In genomic region chr5:170865622-170866021, GRCh38 we compare ENCODE assay signal across 18 cellular contexts. TPM values are rescaled to one million over a fixed set of nuclear protein-coding genes. Genes with fewer than 3 reads are reported as not detected.
DNase-seq lines count a peak whose midpoint lies in the region; ATAC-seq, FAIRE-seq and TF ChIP-seq lines count a peak whose summit lies in the region.
"Had no signal": no experiment of that assay in that cellular context is flagged by ENCODE, and none has a peak within 500 bp of the region (broad histone marks: within the 10 kb centered on the region; RNA-seq: fewer than 3 reads in every experiment).

No MANE protein-coding gene starts in this region.

- H3K9ac ChIP-seq in GM12878 (ENCODE audit: control insufficient read depth, insufficient read depth, low read length) = no peak overlapping the region

- TF ChIP-seq EP300 in GM12878 (IDR thresholded peaks at IDR 0.05; ENCODE audit: borderline replicate concordance in 1 of 2, control insufficient read depth in 1 of 2, low read depth in 2 of 2, low read length in 2 of 2) = no peak

- BruUV-seq in GM12878 (replicated peaks; lab: Mats Ljungman, UMichigan) = no TSS peak

- RAD21 ChIA-PET in GM12878 (lab: Charles Lee; ENCODE audit: unreplicated experiment) = no interaction called here

- in situ Hi-C loops in GM12878 (cut with MboI) = no loop called here

- 0% methylated on average over 1 of the region's 1 CpG for WGBS in GM12878 (ENCODE audit: insufficient coverage, insufficient replicate concordance, low lambda C conversion rate, missing lambda C conversion rate)
- WGBS in psoas muscle, 3 donors = 80 to 100% (median 87%) methylated on average over 1 of the region's 1 CpG

- H3K27me3 ChIP-seq in GM12878 (replicated peaks in 1 of 2; ENCODE audit: control insufficient read depth in 2 of 2, insufficient read depth in 2 of 2, low read length in 1 of 2) (no peaks in the 10 kb centered on the region; a peak in 1 of 4 replicates), psoas muscle (ENCODE audit: insufficient read depth in 3 of 3, low read length in 2 of 3) (peaks cover 0 to 12% (median 7%) of the 10 kb centered on the region in 3 donors)

- no peak overlapping the region for H2AFZ ChIP-seq in GM12878 (ENCODE audit: control insufficient read depth, low read depth, low read length)

- no peak for TF ChIP-seq POLR2A in GM12878 (IDR thresholded peaks at IDR 0.05; ENCODE audit: low read depth, low read length)

- intact Hi-C loops in GM12878 (cut with micrococcal nuclease; ENCODE audit: unreplicated experiment) (no loop called here), psoas muscle (cut with DNase I) (no loop called here)

- H3K4me2 ChIP-seq in GM12878 (ENCODE audit: control insufficient read depth, insufficient read depth) = no peak overlapping the region

- CTCF ChIA-PET in GM12878 (lab: Yijun Ruan, JAX) = no interaction called here

- SMC1A ChIA-PET in GM12878 (lab: Charles Lee; ENCODE audit: uncharacterized antibody, unreplicated experiment) = interaction anchor here (1.3 kb wide), 1 partner anchor 24 kb away, joined by 4 read pairs; no protein-coding TSS in a partner anchor

- no peak for TF ChIP-seq CTCF in GM12878 (IDR thresholded peaks at IDR 0.05 in 2 of 3, conservative IDR thresholded peaks at IDR 0.05 in 1 of 3; ENCODE audit: control insufficient read depth in 2 of 3, extremely low read depth in 1 of 3, insufficient read depth in 1 of 3, low read depth in 3 of 3, low read length in 3 of 3)
- no peak for TF ChIP-seq CTCF in psoas muscle (IDR thresholded peaks at IDR 0.05)

- H3K4me3 ChIP-seq in GM12878 = no peak overlapping the region
- H3K4me3 ChIP-seq in psoas muscle = no peak overlapping the region
- H3K4me3 ChIP-seq: SK-N-MC, upper lobe of left lung had no signal

- H3K9me3 ChIP-seq in GM12878 (replicated peaks; ENCODE audit: control insufficient read depth, insufficient read depth, low read length) (peaks cover 3% of the 10 kb centered on the region; the same call in 2 of the 3 replicates), psoas muscle (no peaks in the 10 kb centered on the region)

- DNase-seq in GM12878 (ENCODE audit: low read depth, low spot score) (peak; percentile 26), SIG-M5 treated with dmso at 0.1 percent for 504 hours (lab: John Stamatoyannopoulos, UW; ENCODE audit: unreplicated experiment) (no peak), COLO668 (lab: John Stamatoyannopoulos, UW; ENCODE audit: unreplicated experiment) (no peak), psoas muscle (no peak)
- DNase-seq: activated CD4-positive, alpha-beta T cell treated with anti-CD3 and anti-CD28 coated beads, Interleukin-2, amount 50 U/mL, for 48 hours; activated T-cell treated with anti-CD3 and anti-CD28 coated beads, Interleukin-2, amount 50 U/mL, for 72 hours; central memory CD4-positive, alpha-beta T cell; effector memory CD8-positive, alpha-beta T cell; left cardiac atrium; NCI-H146; NCI-H446 treated with DMSO at 0.1 percent for 48 hours; nucleus accumbens; stimulated activated CD4-positive, alpha-beta T cell treated with anti-CD3 and anti-CD28 coated beads, Interleukin-4, amount 100 ng/mL, for 4 hours had no signal

- TF ChIP-seq RAD21 in GM12878 (IDR thresholded peaks at IDR 0.05; ENCODE audit: insufficient read depth, low read depth, low read length) = no peak

- H3K27ac ChIP-seq in GM12878 (ENCODE audit: control insufficient read depth, insufficient read depth) = no peak overlapping the region
- H3K27ac ChIP-seq in psoas muscle = no peak overlapping the region
- H3K27ac ChIP-seq: SK-N-MC, upper lobe of left lung had no signal

- peak; percentile 27 for FAIRE-seq in GM12878 (lab: Jason Lieb, UNC)

- H4K20me1 ChIP-seq in GM12878 (ENCODE audit: control insufficient read depth, insufficient read depth) = no peaks in the 10 kb centered on the region

- ATAC-seq in GM18867 (IDR thresholded peaks at IDR 0.05; ENCODE audit: unreplicated experiment) = peak; percentile 74
- ATAC-seq in GM21528 (IDR thresholded peaks at IDR 0.05; ENCODE audit: low FRiP score, unreplicated experiment) = peak; percentile 55
- peak; percentile 64 for ATAC-seq in HG03045 (IDR thresholded peaks at IDR 0.05; ENCODE audit: unreplicated experiment)
- peak; percentile 94 for ATAC-seq in GM12878
- ATAC-seq in psoas muscle = no peak
- ATAC-seq: effector memory CD8-positive, alpha-beta T cell; left cardiac atrium had no signal

- H3K36me3 ChIP-seq in GM12878 (ENCODE audit: control insufficient read depth in 2 of 2, insufficient read depth in 2 of 2, low read length in 1 of 2) (no peaks in the 10 kb centered on the region), psoas muscle (ENCODE audit: insufficient read depth in 1 of 2, low read depth in 1 of 2) (no peaks in the 10 kb centered on the region)
- H3K36me3 ChIP-seq: upper lobe of left lung had no signal

- no peaks in the 10 kb centered on the region for H3K79me2 ChIP-seq in GM12878 (ENCODE audit: control insufficient read depth, insufficient read depth, low read length)

- no peaks in the 10 kb centered on the region for H3K4me1 ChIP-seq in GM12878 (ENCODE audit: control insufficient read depth, insufficient read depth, low read length)
- no peaks in the 10 kb centered on the region for H3K4me1 ChIP-seq in psoas muscle

- POLR2A ChIA-PET in GM12878 (lab: Charles Lee) = no interaction called here

TF ChIP-seq in GM12878, 131 proteins besides CTCF, POLR2A, EP300 and RAD21:
- TF ChIP-seq MAX (IDR thresholded peaks at IDR 0.05; ENCODE audit: low read depth, low read length) = no peak
- TF ChIP-seq NFXL1 (IDR thresholded peaks at IDR 0.05; ENCODE audit: borderline replicate concordance) = no peak
- TF ChIP-seq DPF2 (IDR thresholded peaks at IDR 0.05) = 0 out of 2 replicates have a peak, but pooled peaks have one; percentile 45
- TF ChIP-seq BCL11A (IDR thresholded peaks at IDR 0.05; ENCODE audit: low read depth, low read length) = 0 out of 2 replicates have a peak, but pooled peaks have one; percentile 18
- peak; percentile 51 for TF ChIP-seq IKZF1 (conservative IDR thresholded peaks at IDR 0.05)
- TF ChIP-seq IKZF2 (IDR thresholded peaks at IDR 0.05) = 0 out of 4 replicates have a peak, but pooled peaks of 1 of the 2 experiments have one; percentile 42
- TF ChIP-seq MTA2 (IDR thresholded peaks at IDR 0.05; ENCODE audit: low read depth) = peak; percentile 35; the same call in 1 of the 2 replicates
- no peak for TF ChIP-seq ZNF622 (IDR thresholded peaks at IDR 0.05)
- peak; percentile 67 for TF ChIP-seq NR2F1 (conservative IDR thresholded peaks at IDR 0.05)

RNA-seq across cellular contexts. Expression of gene RANBP17, which starts 3.8 kb away (rescaled TPM):
- not detected in 2 replicates for total RNA-seq in GM12878 (2013; cell fraction: nucleolus; rRNA removed)
- total RNA-seq in GM12878 (2014; rRNA removed) (not detected in 2 replicates), GM12878 (2014; rRNA removed; fragmentation: Illumina TruSeq; extraction: Trizol) (not detected in 2 replicates), GM12878 (2021) (0.10 TPM in 1 of 2 replicates, not detected in the other), psoas muscle (1 to 10 TPM; 1.0 to 3.2 (median 1.3) TPM)
- polyA plus RNA-seq in GM12878 (2011; ENCODE audit: low read depth) = not detected
- polyA plus RNA-seq in GM12878 (2011; rRNA removed) (not detected in 2 replicates), GM12878 (2014; fragmentation: Illumina TruSeq; extraction: Trizol) (not detected in 2 replicates), GM12878 (2014; fragmentation: Nextera tagmentation; extraction: Ambion mirVana) (not detected), GM12878 (2014; rRNA removed) (not detected in 2 replicates), GM12878 (2016; fragmentation: Nextera tagmentation; extraction: Ambion mirVana) (not detected), psoas muscle (under 1 TPM; 0.03 to 0.08 (median 0.05) TPM)
- not detected in 2 replicates for polyA plus RNA-seq in GM12878 (2011; cell fraction: cytosol; rRNA removed)
- not detected in 2 replicates for polyA plus RNA-seq in GM12878 (2011; cell fraction: nucleus; rRNA removed)
- polyA plus RNA-seq in GM12878 (2012) = not detected in 2 replicates
- polyA minus RNA-seq in GM12878 (2011; rRNA and poly(A)+ RNA removed) = not detected in 2 replicates
- not detected in 2 replicates for polyA minus RNA-seq in GM12878 (2011; cell fraction: cytosol; rRNA and poly(A)+ RNA removed)
- polyA minus RNA-seq in GM12878 (2011; cell fraction: nucleus; rRNA and poly(A)+ RNA removed) = not detected in 2 replicates
- total RNA-seq: activated T-cell treated with anti-CD3 and anti-CD28 coated beads, Interleukin-2, amount 50 U/mL, for 72 hours had no signal

Comparison
In these comparisons a context has a peak if more than half of its experiments do, and no peak if none do; other contexts are left out.
1. ATAC-seq: peak in GM18867 (single experiment), GM21528 (single experiment), HG03045 (single experiment) and GM12878 (single experiment); none in psoas muscle (0 of 4).